In the genomic region with DNA sequence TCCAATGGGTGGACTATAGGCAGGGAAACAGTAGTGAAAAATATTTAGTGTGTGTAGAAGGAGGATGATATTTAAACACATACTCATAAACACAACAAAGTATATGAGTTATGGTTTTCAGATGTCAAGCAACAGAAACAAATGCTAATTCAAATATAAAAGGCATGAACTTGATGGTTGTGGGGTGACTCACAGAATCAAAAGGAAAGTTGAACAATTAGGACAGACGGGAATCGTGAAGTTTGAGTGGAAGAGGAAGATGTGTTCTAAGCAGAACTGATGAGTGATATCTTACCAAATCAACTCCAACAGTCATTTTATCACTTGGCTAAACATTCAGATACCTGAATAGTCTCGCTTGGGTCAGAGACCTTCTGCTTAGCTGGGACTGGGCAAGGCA, we compare ENCODE assay signal across 24 cellular contexts. TPM values are rescaled to one million over a fixed set of nuclear protein-coding genes. Genes with fewer than 3 reads are reported as not detected.
DNase-seq lines count a peak whose midpoint lies in the region; ATAC-seq and TF ChIP-seq lines count a peak whose summit lies in the region.
"Had no signal": no experiment of that assay in that cellular context is flagged by ENCODE, and none has a peak within 500 bp of the region (broad histone marks: within the 10 kb centered on the region; RNA-seq: fewer than 3 reads in every experiment).

No MANE protein-coding gene starts in this region.

- no peak for TF ChIP-seq POLR2A in right lobe of liver (IDR thresholded peaks at IDR 0.05)

- intact Hi-C loops in right lobe of liver (cut with DNase I) = no loop called here

- 51% methylated on average over 3 of the region's 3 CpGs for WGBS in right lobe of liver (ENCODE audit: insufficient coverage, low coverage, low lambda C conversion rate, missing lambda C conversion rate)

- peaks cover 2 to 8% (median 8%) of the 10 kb centered on the region in 5 donors for H3K9me3 Mint-ChIP-seq in CD8-positive, alpha-beta memory T cell
- H3K9me3 Mint-ChIP-seq in chondrocyte (ENCODE audit: low read depth) = peaks cover 14% of the 10 kb centered on the region

- H3K27ac Mint-ChIP-seq in CD8-positive, alpha-beta memory T cell = no peak overlapping the region
- no peak overlapping the region for H3K27ac Mint-ChIP-seq in chondrocyte (ENCODE audit: unreplicated experiment)
- H3K27ac Mint-ChIP-seq: activated CD4-positive, alpha-beta memory T cell treated with anti-CD3 and anti-CD28 coated beads for 36 hours; CD4-positive, CD25-positive, alpha-beta regulatory T cell; stimulated activated naive B cell treated with anti-CD40 and anti-IgM and Interleukin-4, amounts not matched to agents 10 μg/mL and 1 μg/mL and 100 μg/mL, for 72 hours had no signal

- H3K36me3 Mint-ChIP-seq in CD8-positive, alpha-beta memory T cell = peaks cover 0 to 14% (median 1%) of the 10 kb centered on the region in 3 donors
- peaks cover 2% of the 10 kb centered on the region for H3K36me3 Mint-ChIP-seq in chondrocyte (ENCODE audit: low read depth)
- H3K36me3 Mint-ChIP-seq: activated CD4-positive, alpha-beta memory T cell treated with anti-CD3 and anti-CD28 coated beads for 36 hours; CD4-positive, CD25-positive, alpha-beta regulatory T cell had no signal

- H3K9me3 ChIP-seq in right lobe of liver = no peaks in the 10 kb centered on the region
- no peaks in the 10 kb centered on the region for H3K9me3 ChIP-seq in CD8-positive, alpha-beta memory T cell (ENCODE audit: low read length)
- H3K9me3 ChIP-seq: prostate gland had no signal

- ATAC-seq in right lobe of liver = peak in 1 of 4 donors; percentile 7
- no peak for ATAC-seq in HG03342 (IDR thresholded peaks at IDR 0.05; ENCODE audit: unreplicated experiment)
- ATAC-seq: heart right ventricle; stimulated activated naive B cell treated with anti-CD40 and anti-IgM and Interleukin-4, amounts not matched to agents 10 μg/mL and 1 μg/mL and 100 μg/mL, for 72 hours had no signal

- DNase-seq in EH (ENCODE audit: low read depth) (peak; percentile 27), HT-29 (ENCODE audit: low spot score) (peak; percentile 9), dermis blood vessel endothelial cell (peak; percentile 47), right lobe of liver (no peak), SKM-1 treated with dmso at 0.1 percent for 144 hours (lab: John Stamatoyannopoulos, UW; ENCODE audit: unreplicated experiment) (no peak), chondrocyte (ENCODE audit: low spot score) (no peak)
- no peak for DNase-seq in CD8-positive, alpha-beta memory T cell
- DNase-seq: activated CD4-positive, alpha-beta memory T cell treated with anti-CD3 and anti-CD28 coated beads for 36 hours; activated gamma-delta T cell; brain microvascular endothelial cell; CD4-positive, CD25-positive, alpha-beta regulatory T cell; heart right ventricle; KG1; left ventricle myocardium inferior; NCI-H1694 treated with DMSO at 0.1 percent for 48 hours; NCI-H2171 treated with DMSO at 0.1 percent for 48 hours; NCI-H526 treated with DMSO at 0.1 percent for 48 hours; stimulated activated naive B cell treated with anti-CD40 and anti-IgM and Interleukin-4, amounts not matched to agents 10 μg/mL and 1 μg/mL and 100 μg/mL, for 72 hours had no signal

- TF ChIP-seq CTCF in right lobe of liver (IDR thresholded peaks at IDR 0.05) (no peak), chondrocyte (IDR thresholded peaks at IDR 0.05) (no peak)

- H3K4me1 Mint-ChIP-seq in CD8-positive, alpha-beta memory T cell = no peaks in the 10 kb centered on the region
- peaks cover 3% of the 10 kb centered on the region for H3K4me1 Mint-ChIP-seq in chondrocyte (ENCODE audit: low read depth)
- H3K4me1 Mint-ChIP-seq: CD4-positive, CD25-positive, alpha-beta regulatory T cell; neural crest cell had no signal

- CTCF ChIA-PET in CD8-positive, alpha-beta memory T cell (lab: Charles Lee) = no interaction called here

- no peak overlapping the region for H3K4me3 Mint-ChIP-seq in CD8-positive, alpha-beta memory T cell
- no peak overlapping the region for H3K4me3 Mint-ChIP-seq in chondrocyte (ENCODE audit: unreplicated experiment)
- H3K4me3 Mint-ChIP-seq: activated CD4-positive, alpha-beta memory T cell treated with anti-CD3 and anti-CD28 coated beads for 36 hours; neural crest cell; stimulated activated naive B cell treated with anti-CD40 and anti-IgM and Interleukin-4, amounts not matched to agents 10 μg/mL and 1 μg/mL and 100 μg/mL, for 72 hours had no signal

- POLR2A ChIA-PET in CD8-positive, alpha-beta memory T cell (lab: Charles Lee) = no interaction called here

- H3K36me3 ChIP-seq in right lobe of liver = no peaks in the 10 kb centered on the region
- H3K36me3 ChIP-seq in CD8-positive, alpha-beta memory T cell (ENCODE audit: insufficient read depth, low read length) = no peaks in the 10 kb centered on the region
- H3K36me3 ChIP-seq: brain microvascular endothelial cell, heart right ventricle, left ventricle myocardium inferior, prostate gland, thoracic aorta had no signal

- H3K4me3 ChIP-seq in right lobe of liver = peak overlapping the region in 2 of 3 donors; percentile 30 to 41
- H3K4me3 ChIP-seq in CD8-positive, alpha-beta memory T cell (ENCODE audit: low read length) = no peak overlapping the region
- H3K4me3 ChIP-seq: coronary artery, heart right ventricle, left ventricle myocardium inferior, prostate gland, smooth muscle cell, thoracic aorta had no signal

- H3K27me3 ChIP-seq in right lobe of liver = no peaks in the 10 kb centered on the region
- H3K27me3 ChIP-seq in CD8-positive, alpha-beta memory T cell (ENCODE audit: insufficient read depth, low read length, poor library complexity, severe bottlenecking) = no peaks in the 10 kb centered on the region
- H3K27me3 ChIP-seq: brain microvascular endothelial cell, heart right ventricle had no signal

- peaks cover 8 to 48% of the 10 kb centered on the region in 2 donors for H3K27me3 Mint-ChIP-seq in CD8-positive, alpha-beta memory T cell
- no peaks in the 10 kb centered on the region for H3K27me3 Mint-ChIP-seq in chondrocyte (ENCODE audit: low read depth)

- H3K27ac ChIP-seq in right lobe of liver = peak overlapping the region; percentile 79 to 93 (median 83)
- H3K27ac ChIP-seq in CD8-positive, alpha-beta memory T cell (ENCODE audit: low read depth, low read length) = no peak overlapping the region
- H3K27ac ChIP-seq: brain microvascular endothelial cell, coronary artery, heart right ventricle, left ventricle myocardium inferior, prostate gland, thoracic aorta had no signal

- H3K4me1 ChIP-seq in right lobe of liver = peaks cover 0 to 29% (median 13%) of the 10 kb centered on the region in 4 donors
- H3K4me1 ChIP-seq in CD8-positive, alpha-beta memory T cell (ENCODE audit: insufficient read depth, low read length) = no peaks in the 10 kb centered on the region
- H3K4me1 ChIP-seq: prostate gland had no signal

RNA-seq across cellular contexts. Expression of gene ITGA6, which starts 53.6 kb away (rescaled TPM):
- total RNA-seq in HT-29 (2014; rRNA removed; shearing (Covaris generic)) = 147 and 155 TPM in 2 replicates
- total RNA-seq in dermis blood vessel endothelial cell = 338 and 347 TPM in 2 replicates
- total RNA-seq in right lobe of liver = 10 to 100 TPM; 10.7 to 26.8 (median 17.2) TPM
- total RNA-seq in CD8-positive, alpha-beta memory T cell = 1 to 10 TPM; 8.0 to 9.0 TPM
- polyA plus RNA-seq in CD8-positive, alpha-beta memory T cell = 39.4 TPM
- 3.4 to 5.7 TPM (median 5.0 TPM) in 3 replicates for total RNA-seq in chondrocyte

Comparison
In these comparisons a context has a peak if more than half of its experiments do, and no peak if none do; other contexts are left out.
1. DNase-seq: peak in EH (single experiment), HT-29 (single experiment) and dermis blood vessel endothelial cell (single experiment); none in right lobe of liver (0 of 3), CD8-positive, alpha-beta memory T cell (0 of 5), SKM-1 treated with dmso at 0.1 percent for 144 hours (single experiment) and chondrocyte (single experiment).